Comparison of ENCODE assay signal across 8 cellular contexts in genomic region chr17:48546924-48547838, GRCh38. TPM values are rescaled to one million over a fixed set of nuclear protein-coding genes. Genes with fewer than 3 reads are reported as not detected.
DNase-seq lines count a peak whose midpoint lies in the region; ATAC-seq and TF ChIP-seq lines count a peak whose summit lies in the region.

No MANE protein-coding gene starts in this region.

- peaks cover 48% of the 10 kb centered on the region for H3K4me1 ChIP-seq in A673 (ENCODE audit: insufficient read depth, low read length, poor library complexity, severe bottlenecking)
- peaks cover 45% of the 10 kb centered on the region for H3K4me1 ChIP-seq in Loucy (ENCODE audit: insufficient read depth, low read length, poor library complexity, severe bottlenecking)
- H3K4me1 ChIP-seq in adrenal gland (replicated peaks in 1 of 2) = peaks cover 16 to 35% of the 10 kb centered on the region in 2 donors

- peaks cover 30% of the 10 kb centered on the region for H3F3A ChIP-seq in Loucy (ENCODE audit: low read depth)

- H3K27me3 ChIP-seq in A673 (replicated peaks; ENCODE audit: insufficient read depth, low read depth, low read length, poor library complexity) (no peaks in the 10 kb centered on the region), Loucy (ENCODE audit: insufficient read depth, low read length, poor library complexity, severe bottlenecking) (peaks cover 21% of the 10 kb centered on the region), adrenal gland (no peaks in the 10 kb centered on the region)

- H2AFZ ChIP-seq in Loucy (ENCODE audit: low read length) = no peak overlapping the region

- POLR2A ChIA-PET in A673 (lab: Charles Lee; ENCODE audit: low non-redundant PET) = interaction anchor here (0.6 to 0.7 kb wide), 3 partner anchors 23 to 466 kb away, joined by 4 to 9 read pairs (median 4); no protein-coding TSS in a partner anchor

- peak overlapping the region; percentile 96 for H3K4me2 ChIP-seq in Loucy (ENCODE audit: low read depth, low read length, poor library complexity, severe bottlenecking)

- TF ChIP-seq CTCF in A673 (conservative IDR thresholded peaks at IDR 0.05; ENCODE audit: low read depth, low read length) (no peak), Loucy (conservative IDR thresholded peaks at IDR 0.05; ENCODE audit: low read length) (no peak), adrenal gland (IDR thresholded peaks at IDR 0.05) (no peak)

- H3K79me2 ChIP-seq in Loucy (ENCODE audit: insufficient read depth, low read length) = peaks cover 95% of the 10 kb centered on the region

- DNase-seq in A673 (ENCODE audit: low spot score) = peak; percentile 95
- DNase-seq in adrenal gland = peak in 1 of 7 donors; percentile 26
- peak; percentile 56 for DNase-seq in medulla oblongata (ENCODE audit: extremely low spot score)
- no peak for DNase-seq in G401 (ENCODE audit: low spot score)
- DNase-seq in nucleus accumbens (lab: John Stamatoyannopoulos, UW) = no peak

- H3K9me2 ChIP-seq in Loucy (replicated peaks; ENCODE audit: low read depth, low read length) = no peaks in the 10 kb centered on the region

- CTCF ChIA-PET in A673 (lab: Charles Lee) = interaction anchor here (0.6 to 1.0 kb wide), 2 partner anchors 9 to 410 kb away, joined by 3 read pairs; no protein-coding TSS in a partner anchor

- no peak for TF ChIP-seq POLR2A in adrenal gland (IDR thresholded peaks at IDR 0.05)

- ATAC-seq in HG03108 (IDR thresholded peaks at IDR 0.05; ENCODE audit: unreplicated experiment) (no peak), HG02588 (IDR thresholded peaks at IDR 0.05; ENCODE audit: unreplicated experiment) (no peak)

- H3K27ac ChIP-seq in A673 (ENCODE audit: low read depth, low read length, poor library complexity, severe bottlenecking) (peak overlapping the region; percentile 95), adrenal gland (peak overlapping the region in 4 of 5 donors; percentile 46 to 97 (median 66))

- intact Hi-C loops in A673 (cut with micrococcal nuclease; ENCODE audit: unreplicated experiment) = no loop called here
- intact Hi-C loops in adrenal gland (cut with DNase I) = no loop called here

- H3K36me3 ChIP-seq in A673 (ENCODE audit: insufficient read depth, low read length, poor library complexity, severe bottlenecking) (peaks cover 30% of the 10 kb centered on the region), Loucy (ENCODE audit: insufficient read depth, low read length) (peaks cover 38% of the 10 kb centered on the region), adrenal gland (replicated peaks in 1 of 2) (peaks cover 0 to 14% of the 10 kb centered on the region in 2 donors)

- no TSS peak for BruUV-seq in A673 (replicated peaks; lab: Mats Ljungman, UMichigan)

- WGBS in adrenal gland, 4 donors = 31 to 52% (median 35%) methylated on average over 9 to 10 of the region's 10 CpGs

- H3K9me3 ChIP-seq in A673 (ENCODE audit: low read depth, low read length, poor library complexity, severe bottlenecking) (no peaks in the 10 kb centered on the region), Loucy (ENCODE audit: insufficient read depth, low read depth, low read length) (no peaks in the 10 kb centered on the region), adrenal gland (replicated peaks in 1 of 3) (no peaks in the 10 kb centered on the region)

- in situ Hi-C loops in G401 (cut with HindIII; ENCODE audit: low sequenced_read_pairs) = no loop called here

- peak overlapping the region; percentile 98 for H3K9ac ChIP-seq in Loucy (ENCODE audit: low read depth, low read length, poor library complexity, severe bottlenecking)

- H3K4me3 ChIP-seq in A673 (ENCODE audit: low read depth, low read length, poor library complexity, severe bottlenecking) (peak overlapping the region; percentile 85), Loucy (ENCODE audit: low read length, poor library complexity, severe bottlenecking) (peak overlapping the region; percentile 95), adrenal gland (peak overlapping the region in 2 of 4 donors; percentile 1 to 21)

- peaks cover 33% of the 10 kb centered on the region for H4K20me1 ChIP-seq in Loucy (ENCODE audit: insufficient read depth, low read length, poor library complexity, severe bottlenecking)

RNA-seq across cellular contexts. Expression of gene HOXB2, which starts 2.3 kb away (rescaled TPM):
- total RNA-seq in A673 (2021) (34.5 and 37.8 TPM in 2 replicates), adrenal gland (10 to 100 TPM; 10.6 to 61.1 (median 29.0) TPM)
- 10 to 100 TPM; 17.9 to 73.6 (median 24.2) TPM for polyA plus RNA-seq in adrenal gland
- 8.9 and 19.7 TPM in 2 replicates for total RNA-seq in G401 (2014; rRNA removed; shearing (Covaris generic))

RNA-seq across cellular contexts. Expression of gene HOXB1, which starts 16.4 kb away (rescaled TPM):
- not detected in 2 replicates for total RNA-seq in A673 (2021)
- not detected for total RNA-seq in adrenal gland
- polyA plus RNA-seq in adrenal gland = not detected
- not detected in 2 replicates for total RNA-seq in G401 (2014; rRNA removed; shearing (Covaris generic))

RNA-seq across cellular contexts. Expression of gene HOXB4, which starts 31.0 kb away (rescaled TPM):
- total RNA-seq in A673 (2021) = 9.7 and 11.9 TPM in 2 replicates
- 1 to 10 TPM; 1.7 to 9.8 (median 3.3) TPM for total RNA-seq in adrenal gland
- 1 to 10 TPM; 3.1 to 4.7 (median 4.5) TPM for polyA plus RNA-seq in adrenal gland
- total RNA-seq in G401 (2014; rRNA removed; shearing (Covaris generic)) = 0.78 and 2.2 TPM in 2 replicates

RNA-seq across cellular contexts. Expression of gene HOXB3, which starts 42.9 kb away (rescaled TPM):
- total RNA-seq in A673 (2021) (40.7 and 46.1 TPM in 2 replicates), adrenal gland (10 to 100 TPM in 4 of 8 donors, 1 to 10 TPM in 4; 2.3 to 18.8 (median 8.8) TPM)
- 10 to 100 TPM in 2 of 3 donors, 1 to 10 TPM in 1; 3.3 to 28.8 (median 11.4) TPM for polyA plus RNA-seq in adrenal gland
- total RNA-seq in G401 (2014; rRNA removed; shearing (Covaris generic)) = 0.74 and 12.0 TPM in 2 replicates

RNA-seq across cellular contexts. Expression of gene HOXB5, which starts 46.4 kb away (rescaled TPM):
- total RNA-seq in A673 (2021) (5.9 and 6.4 TPM in 2 replicates), adrenal gland (1 to 10 TPM in 6 of 8 donors, under 1 TPM in 2; 0.12 to 4.8 (median 2.7) TPM)
- 10 to 100 TPM in 1 of 3 donors, 1 to 10 TPM in 2; 4.2 to 10.5 (median 5.6) TPM for polyA plus RNA-seq in adrenal gland
- 1.7 TPM in 1 of 2 replicates, not detected in the other for total RNA-seq in G401 (2014; rRNA removed; shearing (Covaris generic))

Comparison
In these comparisons a context has a peak if more than half of its experiments do, and no peak if none do; other contexts are left out.
1. DNase-seq: peak in A673 (single experiment) and medulla oblongata (single experiment); none in G401 (single experiment) and nucleus accumbens (0 of 56).